1 cellular context compared by ENCODE assay signal in the genomic region with DNA sequence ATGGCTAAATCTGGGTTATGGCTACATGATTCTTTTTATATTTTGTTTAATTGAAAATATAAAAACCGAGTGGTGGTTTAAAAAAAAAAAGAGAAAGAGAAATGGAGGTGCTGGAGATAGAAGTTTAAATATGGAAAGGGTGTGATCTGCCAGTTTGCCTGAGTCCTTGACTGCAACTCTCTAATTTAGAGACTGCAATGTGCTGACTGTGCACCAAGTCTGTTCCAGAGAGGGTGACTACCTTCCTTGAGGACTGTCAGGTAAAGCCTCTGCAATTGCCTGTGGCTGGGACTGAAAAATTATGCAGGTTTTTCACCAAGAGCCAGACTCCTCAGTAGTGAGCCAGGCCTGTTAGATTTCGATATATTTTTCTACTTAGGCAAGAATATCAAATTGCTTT.
TF ChIP-seq lines count a peak whose summit lies in the region.

No MANE protein-coding gene starts in this region.

TF ChIP-seq in K562, 482 proteins besides CTCF, POLR2A, EP300 and RAD21 (continued from another document):
- TF ChIP-seq BDP1 (IDR thresholded peaks at IDR 0.05; ENCODE audit: insufficient read depth, insufficient read length) (no peak), GTF2A2 (tag; IDR thresholded peaks at IDR 0.05) (no peak), ZZZ3 (IDR thresholded peaks at IDR 0.05) (no peak), ARID2 (IDR thresholded peaks at IDR 0.05) (no peak), ZNF133 (CRISPR knock-in tag; IDR thresholded peaks at IDR 0.05) (no peak), MXI1 (IDR thresholded peaks at IDR 0.05; ENCODE audit: low read depth, low read length) (no peak), RFX7 (CRISPR knock-in tag; IDR thresholded peaks at IDR 0.05) (no peak), IRF2 (CRISPR knock-in tag; IDR thresholded peaks at IDR 0.05) (no peak), BRCA1 (IDR thresholded peaks at IDR 0.05) (no peak), BRCA1 (CRISPR knock-in tag; IDR thresholded peaks at IDR 0.05) (no peak), TBL1XR1 (IDR thresholded peaks at IDR 0.05; ENCODE audit: low read length in 2 of 2) (no peak)
- TF ChIP-seq, protein P1, sequence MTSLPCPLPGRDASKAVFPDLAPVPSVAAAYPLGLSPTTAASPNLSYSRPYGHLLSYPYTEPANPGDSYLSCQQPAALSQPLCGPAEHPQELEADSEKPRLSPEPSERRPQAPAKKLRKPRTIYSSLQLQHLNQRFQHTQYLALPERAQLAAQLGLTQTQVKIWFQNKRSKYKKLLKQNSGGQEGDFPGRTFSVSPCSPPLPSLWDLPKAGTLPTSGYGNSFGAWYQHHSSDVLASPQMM (CRISPR knock-in tag; IDR thresholded peaks at IDR 0.05): no peak
- TF ChIP-seq, protein P2, sequence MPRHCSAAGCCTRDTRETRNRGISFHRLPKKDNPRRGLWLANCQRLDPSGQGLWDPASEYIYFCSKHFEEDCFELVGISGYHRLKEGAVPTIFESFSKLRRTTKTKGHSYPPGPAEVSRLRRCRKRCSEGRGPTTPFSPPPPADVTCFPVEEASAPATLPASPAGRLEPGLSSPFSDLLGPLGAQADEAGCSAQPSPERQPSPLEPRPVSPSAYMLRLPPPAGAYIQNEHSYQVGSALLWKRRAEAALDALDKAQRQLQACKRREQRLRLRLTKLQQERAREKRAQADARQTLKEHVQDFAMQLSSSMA (CRISPR knock-in tag; IDR thresholded peaks at IDR 0.05): no peak
- TF ChIP-seq, protein P3, sequence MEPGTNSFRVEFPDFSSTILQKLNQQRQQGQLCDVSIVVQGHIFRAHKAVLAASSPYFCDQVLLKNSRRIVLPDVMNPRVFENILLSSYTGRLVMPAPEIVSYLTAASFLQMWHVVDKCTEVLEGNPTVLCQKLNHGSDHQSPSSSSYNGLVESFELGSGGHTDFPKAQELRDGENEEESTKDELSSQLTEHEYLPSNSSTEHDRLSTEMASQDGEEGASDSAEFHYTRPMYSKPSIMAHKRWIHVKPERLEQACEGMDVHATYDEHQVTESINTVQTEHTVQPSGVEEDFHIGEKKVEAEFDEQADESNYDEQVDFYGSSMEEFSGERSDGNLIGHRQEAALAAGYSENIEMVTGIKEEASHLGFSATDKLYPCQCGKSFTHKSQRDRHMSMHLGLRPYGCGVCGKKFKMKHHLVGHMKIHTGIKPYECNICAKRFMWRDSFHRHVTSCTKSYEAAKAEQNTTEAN (CRISPR knock-in tag; IDR thresholded peaks at IDR 0.05): no peak
- TF ChIP-seq, protein P4, sequence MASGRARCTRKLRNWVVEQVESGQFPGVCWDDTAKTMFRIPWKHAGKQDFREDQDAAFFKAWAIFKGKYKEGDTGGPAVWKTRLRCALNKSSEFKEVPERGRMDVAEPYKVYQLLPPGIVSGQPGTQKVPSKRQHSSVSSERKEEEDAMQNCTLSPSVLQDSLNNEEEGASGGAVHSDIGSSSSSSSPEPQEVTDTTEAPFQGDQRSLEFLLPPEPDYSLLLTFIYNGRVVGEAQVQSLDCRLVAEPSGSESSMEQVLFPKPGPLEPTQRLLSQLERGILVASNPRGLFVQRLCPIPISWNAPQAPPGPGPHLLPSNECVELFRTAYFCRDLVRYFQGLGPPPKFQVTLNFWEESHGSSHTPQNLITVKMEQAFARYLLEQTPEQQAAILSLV (tag; IDR thresholded peaks at IDR 0.05): no peak
- TF ChIP-seq, protein P5, sequence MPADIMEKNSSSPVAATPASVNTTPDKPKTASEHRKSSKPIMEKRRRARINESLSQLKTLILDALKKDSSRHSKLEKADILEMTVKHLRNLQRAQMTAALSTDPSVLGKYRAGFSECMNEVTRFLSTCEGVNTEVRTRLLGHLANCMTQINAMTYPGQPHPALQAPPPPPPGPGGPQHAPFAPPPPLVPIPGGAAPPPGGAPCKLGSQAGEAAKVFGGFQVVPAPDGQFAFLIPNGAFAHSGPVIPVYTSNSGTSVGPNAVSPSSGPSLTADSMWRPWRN (IDR thresholded peaks at IDR 0.05; ENCODE audit: low read depth): no peak
TF ChIP-seq in K562: peak in this region for 6.
